8 cellular contexts compared by ENCODE assay signal in the genomic region with DNA sequence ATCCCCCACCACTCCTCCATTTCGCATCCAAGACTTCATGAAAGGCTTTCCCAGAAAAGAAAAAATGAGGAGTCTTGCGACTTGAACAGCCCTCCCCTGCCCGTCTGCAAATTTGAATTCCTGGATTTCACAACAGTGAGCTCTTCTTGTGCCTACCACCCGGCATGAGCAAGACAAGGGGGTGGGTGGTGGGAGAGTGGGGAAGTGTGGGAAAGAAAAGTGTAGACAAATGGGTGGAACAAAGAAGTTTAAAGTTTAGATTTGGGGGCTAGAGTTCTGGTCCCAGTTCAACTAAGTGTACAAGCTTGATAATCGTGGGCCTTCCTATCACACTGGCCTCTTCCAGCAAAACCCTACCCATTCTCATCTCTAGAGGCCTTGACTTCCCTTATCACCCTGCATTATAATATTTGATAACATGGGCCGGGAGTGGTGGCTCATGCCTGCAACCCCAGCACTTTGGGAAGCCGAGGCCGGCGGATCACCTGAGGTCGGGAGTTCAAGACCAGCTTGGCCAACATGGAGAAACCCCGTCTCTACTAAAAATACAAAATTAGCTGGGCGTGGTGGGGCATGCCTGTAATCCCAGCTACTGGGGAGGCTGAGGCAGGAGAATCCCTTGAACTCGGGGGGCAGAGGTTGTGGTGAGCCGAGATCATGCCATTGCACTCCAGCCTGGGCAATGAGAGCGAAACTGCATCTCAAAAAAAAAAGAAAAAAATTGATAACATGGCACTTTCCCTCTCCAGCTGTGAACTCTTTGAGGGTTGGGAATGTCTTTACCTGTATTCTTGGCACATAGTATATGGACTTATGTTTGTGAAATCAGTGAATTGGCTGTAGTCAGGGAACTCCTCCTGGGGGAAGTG. TPM values are rescaled to one million over a fixed set of nuclear protein-coding genes. Genes with fewer than 3 reads are reported as not detected.
DNase-seq lines count a peak whose midpoint lies in the region; ATAC-seq and TF ChIP-seq lines count a peak whose summit lies in the region.

No MANE protein-coding gene starts in this region.

- POLR2A ChIA-PET in A673 (lab: Charles Lee; ENCODE audit: low non-redundant PET), result no interaction called here

- in situ Hi-C loops in GM13977 (cut with MboI; ENCODE audit: low pct_unique_long_range_greater_than_20kb, low sequenced_read_pairs, unreplicated experiment), result no loop called here

- H3K9me3 ChIP-seq in A673 (ENCODE audit: low read depth, low read length, poor library complexity, severe bottlenecking) (no peaks in the 10 kb centered on the region), HUES64 (ENCODE audit: insufficient read depth, low read depth, low read length) (no peaks in the 10 kb centered on the region), breast epithelium (no peaks in the 10 kb centered on the region), mononuclear cell (ENCODE audit: low read depth, low read length) (no peaks in the 10 kb centered on the region)

- H3K27me3 ChIP-seq in A673 (replicated peaks; ENCODE audit: insufficient read depth, low read depth, low read length, poor library complexity) (no peaks in the 10 kb centered on the region), HUES64 (ENCODE audit: insufficient read depth, low read length) (no peaks in the 10 kb centered on the region), breast epithelium (no peaks in the 10 kb centered on the region), mononuclear cell (ENCODE audit: insufficient read depth, low read length) (no peaks in the 10 kb centered on the region)

- CTCF ChIA-PET in A673 (lab: Charles Lee), result interaction anchor here (0.6 to 1.0 kb wide), 4 partner anchors 9 to 179 kb away, joined by 4 to 6 read pairs (median 4); partner anchors contain the start of gene BAG6

- H3K27ac ChIP-seq in A673 (ENCODE audit: low read depth, low read length, poor library complexity, severe bottlenecking), result peak overlapping the region; percentile 88
- H3K27ac ChIP-seq in HUES64 (ENCODE audit: low read depth, low read length), result peak overlapping the region; percentile 81
- H3K27ac ChIP-seq in breast epithelium, result peak overlapping the region; percentile 90 to 94

- peak overlapping the region; percentile 83 for H3K4me3 ChIP-seq in A673 (ENCODE audit: low read depth, low read length, poor library complexity, severe bottlenecking)
- H3K4me3 ChIP-seq in HUES64 (ENCODE audit: low read length), result peak overlapping the region; percentile 83
- H3K4me3 ChIP-seq in breast epithelium, result peak overlapping the region; percentile 77 to 91 (median 82)
- peak overlapping the region; percentile 86 for H3K4me3 ChIP-seq in mononuclear cell (ENCODE audit: low read length)

- DNase-seq in A673 (ENCODE audit: low spot score), result no peak
- no peak for DNase-seq in breast epithelium (ENCODE audit: low spot score in 2 of 2)
- DNase-seq in NCI-H82 (lab: John Stamatoyannopoulos, UW), result no peak
- DNase-seq in NCI-H187 treated with DMSO at 0.1 percent for 48 hours (lab: John Stamatoyannopoulos, UW), result no peak
- DNase-seq in GM13977 (ENCODE audit: low spot score), result no peak

- no peak for ATAC-seq in GM18517 (IDR thresholded peaks at IDR 0.05; ENCODE audit: unreplicated experiment)

- intact Hi-C loops in A673 (cut with micrococcal nuclease; ENCODE audit: unreplicated experiment), result loop anchor here (5.0 kb wide), 1 partner anchor 39 kb away; the partner anchor contains the start of gene PRRC2A
- intact Hi-C loops in breast epithelium (cut with DNase I; ENCODE audit: low total_unique reads), result no loop called here

- H3K36me3 ChIP-seq in A673 (ENCODE audit: insufficient read depth, low read length, poor library complexity, severe bottlenecking) (peaks cover 19% of the 10 kb centered on the region), HUES64 (ENCODE audit: insufficient read depth, low read length) (peaks cover 38% of the 10 kb centered on the region), breast epithelium (no peaks in the 10 kb centered on the region)

- H3K9ac ChIP-seq in HUES64 (ENCODE audit: low read depth, low read length), result peak overlapping the region; percentile 91

- TF ChIP-seq CTCF in A673 (conservative IDR thresholded peaks at IDR 0.05; ENCODE audit: low read depth, low read length) (no peak), breast epithelium (IDR thresholded peaks at IDR 0.05) (no peak), GM13977 (IDR thresholded peaks at IDR 0.05; ENCODE audit: extremely low read depth, insufficient read depth, missing control alignments) (no peak)

- WGBS in HUES64, result 70% methylated on average over 15 of the region's 15 CpGs

- no TSS peak for BruUV-seq in A673 (replicated peaks; lab: Mats Ljungman, UMichigan)

- TF ChIP-seq POLR2A in breast epithelium (IDR thresholded peaks at IDR 0.05), result no peak

- H3K4me1 ChIP-seq in A673 (ENCODE audit: insufficient read depth, low read length, poor library complexity, severe bottlenecking) (peaks cover 39% of the 10 kb centered on the region), HUES64 (ENCODE audit: insufficient read depth, low read length) (peaks cover 19% of the 10 kb centered on the region), breast epithelium (peaks cover 15 to 21% of the 10 kb centered on the region in 2 donors), mononuclear cell (ENCODE audit: insufficient read depth, low read length) (peaks cover 74% of the 10 kb centered on the region)

RNA-seq across cellular contexts. Expression of gene C6orf47, which starts 0.7 kb away (rescaled TPM):
- total RNA-seq in A673 (2021), result 20.1 and 21.3 TPM in 2 replicates
- polyA plus RNA-seq in HUES64 (2013, experiment 1 of 2), result 10.1 TPM
- polyA plus RNA-seq in HUES64 (2013, experiment 2 of 2), result 9.1 TPM
- 10 to 100 TPM; 20.3 to 27.4 (median 24.8) TPM for total RNA-seq in breast epithelium
- total RNA-seq in mononuclear cell, result 14.6 TPM

RNA-seq across cellular contexts. Expression of gene GPANK1, which starts 3.6 kb away (rescaled TPM):
- total RNA-seq in A673 (2021) (27.7 and 32.0 TPM in 2 replicates), breast epithelium (10 to 100 TPM; 16.2 to 22.2 (median 20.0) TPM), mononuclear cell (11.9 TPM)
- polyA plus RNA-seq in HUES64 (2013, experiment 1 of 2), result 27.2 TPM
- polyA plus RNA-seq in HUES64 (2013, experiment 2 of 2), result 27.7 TPM

RNA-seq across cellular contexts. Expression of gene CSNK2B, which starts 4.6 kb away (rescaled TPM):
- total RNA-seq in A673 (2021) (252 and 253 TPM in 2 replicates), breast epithelium (100 to 1,000 TPM; 135 to 180 (median 178) TPM), mononuclear cell (124 TPM)
- polyA plus RNA-seq in HUES64 (2013, experiment 1 of 2), result 191 TPM
- 201 TPM for polyA plus RNA-seq in HUES64 (2013, experiment 2 of 2)

RNA-seq across cellular contexts. Expression of gene APOM, which starts 5.5 kb away (rescaled TPM):
- total RNA-seq in A673 (2021) (2.5 and 4.8 TPM in 2 replicates), breast epithelium (1 to 10 TPM; 1.3 to 4.8 (median 4.6) TPM), mononuclear cell (3.0 TPM)
- polyA plus RNA-seq in HUES64 (2013, experiment 1 of 2), result 2.5 TPM
- polyA plus RNA-seq in HUES64 (2013, experiment 2 of 2), result 4.2 TPM

RNA-seq across cellular contexts. Expression of gene LY6G5B, which starts 8.5 kb away (rescaled TPM):
- total RNA-seq in A673 (2021), result 18.9 and 19.4 TPM in 2 replicates
- 8.7 TPM for polyA plus RNA-seq in HUES64 (2013, experiment 1 of 2)
- polyA plus RNA-seq in HUES64 (2013, experiment 2 of 2), result 6.3 TPM
- 10 to 100 TPM in 1 of 3 donors, 1 to 10 TPM in 2; 6.2 to 12.7 (median 8.5) TPM for total RNA-seq in breast epithelium
- 9.8 TPM for total RNA-seq in mononuclear cell
